Comparison of ENCODE assay signal across 8 cellular contexts in genomic region chr10:28533571-28534304, GRCh38. TPM values are rescaled to one million over a fixed set of nuclear protein-coding genes. Genes with fewer than 3 reads are reported as not detected.
DNase-seq lines count a peak whose midpoint lies in the region; ATAC-seq and TF ChIP-seq lines count a peak whose summit lies in the region.

No MANE protein-coding gene starts in this region.

- no CpG with 5 or more reads among the region's 64 CpGs for WGBS in trophoblast cell (ENCODE audit: extremely low coverage, insufficient coverage, insufficient read length)
- 0 to 1% methylated on average over 25 to 46 of the region's 64 CpGs for WGBS in thyroid gland, 2 donors

- no peak overlapping the region for H2BK12ac ChIP-seq in trophoblast cell (ENCODE audit: low read length)

- H3K36me3 Mint-ChIP-seq in activated naive CD8-positive, alpha-beta T cell treated with anti-CD3 and anti-CD28 coated beads, Interleukin-2, amount 10 ng/mL, durations not matched to agents 7 days and 5 days, result peaks cover 44% of the 10 kb centered on the region

- H3K4ac ChIP-seq in trophoblast cell (ENCODE audit: low read depth, low read length), result peak overlapping the region; percentile 99

- H2AFZ ChIP-seq in trophoblast cell (ENCODE audit: insufficient read depth, low read length, poor library complexity), result peak overlapping the region; percentile 86

- H3K27ac ChIP-seq in SK-N-MC (peak overlapping the region; percentile 84), cardiac muscle cell (peak overlapping the region; percentile 99), trophoblast cell (ENCODE audit: low read depth, low read length) (peak overlapping the region; percentile 94), thyroid gland (peak overlapping the region; percentile 98 to 99 (median 98))

- peaks cover 27% of the 10 kb centered on the region for H3K79me2 ChIP-seq in trophoblast cell (ENCODE audit: control insufficient read depth, insufficient read depth, low read length, poor library complexity)

- DNase-seq in NCI-H2196 (lab: John Stamatoyannopoulos, UW; ENCODE audit: unreplicated experiment), result peak; percentile 17
- DNase-seq in NCI-H2196 treated with DMSO at 0.1 percent for 48 hours (lab: John Stamatoyannopoulos, UW; ENCODE audit: unreplicated experiment), result no peak
- no peak for DNase-seq in SK-N-MC (ENCODE audit: low read depth, low spot score)
- peak; percentile 74 for DNase-seq in activated naive CD8-positive, alpha-beta T cell treated with anti-CD3 and anti-CD28 coated beads, Interleukin-2, amount 10 ng/mL, durations not matched to agents 7 days and 5 days
- peak; percentile 43 to 74 for DNase-seq in cardiac muscle cell (ENCODE audit: low read depth in 1 of 2, low spot score in 1 of 2)
- DNase-seq in trophoblast cell, result peak in 1 of 2 donors; percentile 70
- peak; percentile 65 to 70 for DNase-seq in thyroid gland

- H2AK5ac ChIP-seq in trophoblast cell (ENCODE audit: low read length), result peak overlapping the region; percentile 76

- POLR2A ChIA-PET in activated naive CD8-positive, alpha-beta T cell treated with anti-CD3 and anti-CD28 coated beads, Interleukin-2, amount 10 ng/mL, durations not matched to agents 7 days and 5 days (lab: Charles Lee), result interaction anchor here (1.4 kb wide), 1 partner anchor 10 kb away, joined by 7 read pairs; no protein-coding TSS in a partner anchor

- H3K4me1 ChIP-seq in cardiac muscle cell (ENCODE audit: low read depth) (peaks cover 24% of the 10 kb centered on the region), trophoblast cell (ENCODE audit: control insufficient read depth in 1 of 2, insufficient read depth in 2 of 2, low read length in 2 of 2) (no peaks in the 10 kb centered on the region), thyroid gland (peaks cover 8 to 26% of the 10 kb centered on the region in 2 donors)

- peak overlapping the region; percentile 100 for H3K14ac ChIP-seq in trophoblast cell (ENCODE audit: low read length)

- ATAC-seq in HG03159 (IDR thresholded peaks at IDR 0.05; ENCODE audit: unreplicated experiment), result peak; percentile 13
- peak; percentile 11 for ATAC-seq in activated naive CD8-positive, alpha-beta T cell treated with anti-CD3 and anti-CD28 coated beads, Interleukin-2, amount 10 ng/mL, durations not matched to agents 7 days and 5 days (ENCODE audit: low read depth)

- H3K9ac ChIP-seq in SK-N-MC (ENCODE audit: insufficient read length) (peak overlapping the region; percentile 99), trophoblast cell (ENCODE audit: low read length) (peak overlapping the region; percentile 100)

- H3K9me3 ChIP-seq in SK-N-MC (ENCODE audit: low read depth, low read length) (no peaks in the 10 kb centered on the region), cardiac muscle cell (ENCODE audit: low read depth) (no peaks in the 10 kb centered on the region), trophoblast cell (ENCODE audit: insufficient read depth, low read depth, low read length) (no peaks in the 10 kb centered on the region), thyroid gland (no peaks in the 10 kb centered on the region)

- H2BK5ac ChIP-seq in trophoblast cell (ENCODE audit: low read depth, low read length, poor library complexity), result peak overlapping the region; percentile 90

- H3K4me3 ChIP-seq in SK-N-MC (peak overlapping the region; percentile 95), cardiac muscle cell (peak overlapping the region; percentile 79), trophoblast cell (ENCODE audit: low read depth, low read length) (peak overlapping the region; percentile 98), thyroid gland (replicated peaks in 1 of 3) (peak overlapping the region; percentile 18 to 92 (median 79))

- H3K27me3 ChIP-seq in cardiac muscle cell (no peaks in the 10 kb centered on the region), trophoblast cell (ENCODE audit: insufficient read depth, low read length) (no peaks in the 10 kb centered on the region), thyroid gland (no peaks in the 10 kb centered on the region)

- H3K27ac Mint-ChIP-seq in activated naive CD8-positive, alpha-beta T cell treated with anti-CD3 and anti-CD28 coated beads, Interleukin-2, amount 10 ng/mL, durations not matched to agents 7 days and 5 days, result peak overlapping the region; percentile 94

- H3K18ac ChIP-seq in trophoblast cell (ENCODE audit: low read length), result peak overlapping the region; percentile 100

- peak overlapping the region; percentile 77 for H3K4me2 ChIP-seq in trophoblast cell (ENCODE audit: low read length)

- no peak for TF ChIP-seq CTCF in cardiac muscle cell (IDR thresholded peaks at IDR 0.05; ENCODE audit: low read depth, low read length)
- no peak for TF ChIP-seq CTCF in thyroid gland (IDR thresholded peaks at IDR 0.05)

- no peak overlapping the region for H3K23ac ChIP-seq in trophoblast cell (ENCODE audit: low read length)

- H3K27me3 Mint-ChIP-seq in activated naive CD8-positive, alpha-beta T cell treated with anti-CD3 and anti-CD28 coated beads, Interleukin-2, amount 10 ng/mL, durations not matched to agents 7 days and 5 days, result no peaks in the 10 kb centered on the region

- peak overlapping the region; percentile 86 for H2BK120ac ChIP-seq in trophoblast cell (ENCODE audit: insufficient read depth, low read length, poor library complexity)

- H3K36me3 ChIP-seq in SK-N-MC (ENCODE audit: insufficient read depth, low read length) (peaks cover 46% of the 10 kb centered on the region), cardiac muscle cell (peaks cover 32% of the 10 kb centered on the region), trophoblast cell (ENCODE audit: control insufficient read depth in 1 of 2, insufficient read depth in 2 of 2, low read length in 2 of 2) (peaks cover 10 to 15% of the 10 kb centered on the region in 2 experiments), thyroid gland (peaks cover 30 to 34% of the 10 kb centered on the region in 2 donors)

- no peak for TF ChIP-seq POLR2A in thyroid gland (IDR thresholded peaks at IDR 0.05)

- H4K12ac ChIP-seq in trophoblast cell (ENCODE audit: low read depth, low read length), result peak overlapping the region; percentile 70

- H3K79me1 ChIP-seq in trophoblast cell (ENCODE audit: low read length), result peaks cover 23% of the 10 kb centered on the region

- H3K4me3 Mint-ChIP-seq in activated naive CD8-positive, alpha-beta T cell treated with anti-CD3 and anti-CD28 coated beads, Interleukin-2, amount 10 ng/mL, durations not matched to agents 7 days and 5 days, result peak overlapping the region; percentile 99

- H3K4me1 Mint-ChIP-seq in activated naive CD8-positive, alpha-beta T cell treated with anti-CD3 and anti-CD28 coated beads, Interleukin-2, amount 10 ng/mL, durations not matched to agents 7 days and 5 days, result peaks cover 45% of the 10 kb centered on the region

- peak overlapping the region; percentile 87 for H4K91ac ChIP-seq in trophoblast cell (ENCODE audit: low read depth, low read length)

- intact Hi-C loops in thyroid gland (cut with DNase I), result no loop called here

- peak overlapping the region; percentile 80 for H4K8ac ChIP-seq in trophoblast cell (ENCODE audit: low read depth, low read length)

- H3K9me3 Mint-ChIP-seq in activated naive CD8-positive, alpha-beta T cell treated with anti-CD3 and anti-CD28 coated beads, Interleukin-2, amount 10 ng/mL, durations not matched to agents 7 days and 5 days, result no peaks in the 10 kb centered on the region

RNA-seq across cellular contexts. Expression of gene WAC, which starts 0.8 kb away (rescaled TPM):
- 100 to 1,000 TPM; 147 to 148 TPM for total RNA-seq in activated naive CD8-positive, alpha-beta T cell treated with anti-CD3 and anti-CD28 coated beads, Interleukin-2, amount 10 ng/mL, durations not matched to agents 7 days and 5 days
- 113 and 141 TPM in 2 replicates for total RNA-seq in cardiac muscle cell
- 72.2 and 109 TPM in 2 replicates for polyA plus RNA-seq in cardiac muscle cell
- polyA plus RNA-seq in trophoblast cell (2013), result 143 and 144 TPM in 2 replicates
- total RNA-seq in thyroid gland, result 100 to 1,000 TPM; 165 to 189 (median 169) TPM

Comparison
In these comparisons a context has a peak if more than half of its experiments do, and no peak if none do; other contexts are left out.
1. DNase-seq: peak in NCI-H2196 (single experiment), activated naive CD8-positive, alpha-beta T cell treated with anti-CD3 and anti-CD28 coated beads, Interleukin-2, amount 10 ng/mL, durations not matched to agents 7 days and 5 days (single experiment), cardiac muscle cell (2 of 2) and thyroid gland (2 of 2); none in NCI-H2196 treated with DMSO at 0.1 percent for 48 hours (single experiment) and SK-N-MC (single experiment).
2. Peak in every context shown above with its lines, with median percentiles within 50 percentile points of each other: H3K27ac ChIP-seq and H3K4me3 ChIP-seq.